ENCODE assay signal across 8 cellular contexts in genomic region chr19:42421591-42422031, GRCh38. TPM values are rescaled to one million over a fixed set of nuclear protein-coding genes. Genes with fewer than 3 reads are reported as not detected.
DNase-seq lines count a peak whose midpoint lies in the region; ATAC-seq and TF ChIP-seq lines count a peak whose summit lies in the region.

No MANE protein-coding gene starts in this region.

- no peaks in the 10 kb centered on the region for H3K36me3 ChIP-seq in skeletal muscle tissue (ENCODE audit: control insufficient read depth in 3 of 3, insufficient read depth in 3 of 3, low read length in 3 of 3)

- no peak overlapping the region for H3K27ac Mint-ChIP-seq in T-helper 1 cell treated with Interleukin-12 subunit alpha and Interleukin-12 subunit beta and Interleukin-4 antibody, amounts not matched to agents 30 μg/mL and 1 μg/mL, for 36 hours
- H3K27ac Mint-ChIP-seq in WTC11: no peak overlapping the region

- peaks cover 3% of the 10 kb centered on the region for H3K36me3 Mint-ChIP-seq in T-helper 1 cell treated with Interleukin-12 subunit alpha and Interleukin-12 subunit beta and Interleukin-4 antibody, amounts not matched to agents 30 μg/mL and 1 μg/mL, for 36 hours (ENCODE audit: low read depth)
- peaks cover 2% of the 10 kb centered on the region for H3K36me3 Mint-ChIP-seq in WTC11

- H3K4me3 Mint-ChIP-seq in T-helper 1 cell treated with Interleukin-12 subunit alpha and Interleukin-12 subunit beta and Interleukin-4 antibody, amounts not matched to agents 30 μg/mL and 1 μg/mL, for 36 hours: peak overlapping the region; percentile 8
- peak overlapping the region; percentile 24; the same call in 1 of the 2 replicates for H3K4me3 Mint-ChIP-seq in WTC11

- H3K4me1 Mint-ChIP-seq in T-helper 1 cell treated with Interleukin-12 subunit alpha and Interleukin-12 subunit beta and Interleukin-4 antibody, amounts not matched to agents 30 μg/mL and 1 μg/mL, for 36 hours (ENCODE audit: low read depth): peaks cover 28% of the 10 kb centered on the region
- H3K4me1 Mint-ChIP-seq in WTC11: peaks cover 31% of the 10 kb centered on the region

- H3K4me3 ChIP-seq in skeletal muscle tissue (ENCODE audit: low read length in 3 of 3): peak overlapping the region in 2 of 3 donors; percentile 35 to 48

- no peaks in the 10 kb centered on the region for H3K9me3 ChIP-seq in skeletal muscle tissue (ENCODE audit: control insufficient read depth in 3 of 3, low read length in 3 of 3)

- no peak for TF ChIP-seq CTCF in WTC11 (IDR thresholded peaks at IDR 0.05)
- TF ChIP-seq CTCF in foreskin keratinocyte (conservative IDR thresholded peaks at IDR 0.05): no peak

- POLR2A ChIA-PET in WTC11 (lab: Charles Lee): no interaction called here

- H3K27me3 Mint-ChIP-seq in T-helper 1 cell treated with Interleukin-12 subunit alpha and Interleukin-12 subunit beta and Interleukin-4 antibody, amounts not matched to agents 30 μg/mL and 1 μg/mL, for 36 hours (ENCODE audit: low read depth): no peaks in the 10 kb centered on the region
- peaks cover 91% of the 10 kb centered on the region for H3K27me3 Mint-ChIP-seq in WTC11 (ENCODE audit: low read depth)

- H3K9me3 Mint-ChIP-seq in T-helper 1 cell treated with Interleukin-12 subunit alpha and Interleukin-12 subunit beta and Interleukin-4 antibody, amounts not matched to agents 30 μg/mL and 1 μg/mL, for 36 hours: no peaks in the 10 kb centered on the region
- H3K9me3 Mint-ChIP-seq in WTC11: peaks cover 6% of the 10 kb centered on the region

- no peak for DNase-seq in T-helper 1 cell
- DNase-seq in WTC11 (ENCODE audit: low spot score): no peak
- peak; percentile 96 to 98 for DNase-seq in foreskin keratinocyte
- no peak for DNase-seq in inferior parietal cortex (ENCODE audit: extremely low spot score)
- DNase-seq in NCI-H524 (lab: John Stamatoyannopoulos, UW): no peak

- H3K4me1 ChIP-seq in foreskin keratinocyte: peaks cover 19% of the 10 kb centered on the region
- H3K4me1 ChIP-seq in skeletal muscle tissue (ENCODE audit: control insufficient read depth in 3 of 3, insufficient read depth in 3 of 3, low read length in 3 of 3): peaks cover 22 to 43% (median 41%) of the 10 kb centered on the region in 3 donors

- no peak for ATAC-seq in WTC11
- peak; percentile 65 for ATAC-seq in foreskin keratinocyte
- no peak for ATAC-seq in HG02885 (IDR thresholded peaks at IDR 0.05; ENCODE audit: poor library complexity, unreplicated experiment)

- CTCF ChIA-PET in WTC11 (lab: Charles Lee): interaction anchor here (0.8 to 3.6 kb wide), 5 partner anchors 11 to 25 kb away, joined by 3 to 22 read pairs (median 16); no protein-coding TSS in a partner anchor

- H3K9ac ChIP-seq in skeletal muscle tissue (ENCODE audit: low read depth in 1 of 3, low read length in 3 of 3): peak overlapping the region in 1 of 3 donors; percentile 74

- H3K27ac ChIP-seq in foreskin keratinocyte (peak overlapping the region; percentile 99), skeletal muscle tissue (ENCODE audit: low read depth, low read length) (no peak overlapping the region)

- H3K27me3 ChIP-seq in foreskin keratinocyte (no peaks in the 10 kb centered on the region), skeletal muscle tissue (ENCODE audit: control insufficient read depth in 3 of 3, insufficient read depth in 3 of 3, low read length in 3 of 3) (peaks cover 4 to 29% (median 25%) of the 10 kb centered on the region in 3 donors)

TF ChIP-seq in WTC11, 78 proteins besides CTCF, POLR2A, EP300 and RAD21:
- TF ChIP-seq ZNF232 (CRISPR knock-in tag; IDR thresholded peaks at IDR 0.05) (no peak), HMGA2 (CRISPR knock-in tag; IDR thresholded peaks at IDR 0.05) (no peak), MAX (CRISPR knock-in tag; IDR thresholded peaks at IDR 0.05) (no peak), NFATC4 (CRISPR knock-in tag; IDR thresholded peaks at IDR 0.05) (no peak), ZNF416 (CRISPR knock-in tag; IDR thresholded peaks at IDR 0.05) (no peak), SMAD4 (CRISPR knock-in tag; IDR thresholded peaks at IDR 0.05) (no peak), ETV6 (CRISPR knock-in tag; IDR thresholded peaks at IDR 0.05) (no peak), EMX1 (CRISPR knock-in tag; IDR thresholded peaks at IDR 0.05) (no peak), CREB1 (CRISPR knock-in tag; IDR thresholded peaks at IDR 0.05) (no peak)
- TF ChIP-seq, protein P1, sequence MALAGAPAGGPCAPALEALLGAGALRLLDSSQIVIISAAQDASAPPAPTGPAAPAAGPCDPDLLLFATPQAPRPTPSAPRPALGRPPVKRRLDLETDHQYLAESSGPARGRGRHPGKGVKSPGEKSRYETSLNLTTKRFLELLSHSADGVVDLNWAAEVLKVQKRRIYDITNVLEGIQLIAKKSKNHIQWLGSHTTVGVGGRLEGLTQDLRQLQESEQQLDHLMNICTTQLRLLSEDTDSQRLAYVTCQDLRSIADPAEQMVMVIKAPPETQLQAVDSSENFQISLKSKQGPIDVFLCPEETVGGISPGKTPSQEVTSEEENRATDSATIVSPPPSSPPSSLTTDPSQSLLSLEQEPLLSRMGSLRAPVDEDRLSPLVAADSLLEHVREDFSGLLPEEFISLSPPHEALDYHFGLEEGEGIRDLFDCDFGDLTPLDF (CRISPR knock-in tag; IDR thresholded peaks at IDR 0.05): no peak
TF ChIP-seq in WTC11: peak in this region for 0.

RNA-seq across cellular contexts. Expression of gene LIPE, which starts 5.6 kb away (rescaled TPM):
- 10.2 to 11.7 TPM (median 11.5 TPM) in 3 replicates for total RNA-seq in WTC11 (2021)
- total RNA-seq in foreskin keratinocyte: 23.9 and 27.0 TPM in 2 replicates
- polyA plus RNA-seq in foreskin keratinocyte: 24.2 and 27.7 TPM in 2 replicates
- total RNA-seq in skeletal muscle tissue: 8.9 TPM

RNA-seq across cellular contexts. Expression of gene CXCL17, which starts 21.1 kb away (rescaled TPM):
- not detected in 3 replicates for total RNA-seq in WTC11 (2021)
- total RNA-seq in foreskin keratinocyte: not detected in 2 replicates
- polyA plus RNA-seq in foreskin keratinocyte: not detected in 2 replicates
- not detected for total RNA-seq in skeletal muscle tissue

RNA-seq across cellular contexts. Expression of gene CNFN, which starts 31.5 kb away (rescaled TPM):
- 9.6 to 14.8 TPM (median 11.5 TPM) in 3 replicates for total RNA-seq in WTC11 (2021)
- 5.4 and 6.7 TPM in 2 replicates for total RNA-seq in foreskin keratinocyte
- 12.0 and 14.7 TPM in 2 replicates for polyA plus RNA-seq in foreskin keratinocyte
- not detected for total RNA-seq in skeletal muscle tissue

Comparison
In these comparisons a context has a peak if more than half of its experiments do, and no peak if none do; other contexts are left out.
1. DNase-seq: peak in foreskin keratinocyte (2 of 2); none in T-helper 1 cell (0 of 5), WTC11 (single experiment), inferior parietal cortex (single experiment) and NCI-H524 (0 of 2).